Comparison of ENCODE assay signal across 8 cellular contexts in genomic region chr7:151342811-151343210, GRCh38. TPM values are rescaled to one million over a fixed set of nuclear protein-coding genes. Genes with fewer than 3 reads are reported as not detected.
DNase-seq lines count a peak whose midpoint lies in the region; ATAC-seq and TF ChIP-seq lines count a peak whose summit lies in the region.

No MANE protein-coding gene starts in this region.

- H3K4me3 ChIP-seq in WERI-Rb-1 (ENCODE audit: low read depth, low read length), result peak overlapping the region; percentile 96
- H3K4me3 ChIP-seq in iPS-18a (ENCODE audit: low read length), result peak overlapping the region; percentile 93
- H3K4me3 ChIP-seq in suprapubic skin, result peak overlapping the region; percentile 92

- CTCF ChIA-PET in HEK293T (lab: Yijun Ruan, JAX), result interaction anchor here (0.6 to 0.8 kb wide), 3 partner anchors 9 to 27 kb away, joined by 3 to 5 read pairs (median 4); no protein-coding TSS in a partner anchor

- intact Hi-C loops in activated CD4-positive, alpha-beta T cell treated with anti-CD3 and anti-CD28 coated beads, Interleukin-2, amount 10 ng/mL, durations not matched to agents 24 days and 14 days (cut with micrococcal nuclease), result loop anchor here (1.0 to 10.0 kb wide), 3 partner anchors 7 to 588 kb away; no protein-coding TSS in a partner anchor

- H3K4me3 Mint-ChIP-seq in activated CD4-positive, alpha-beta T cell treated with anti-CD3 and anti-CD28 coated beads, Interleukin-2, amount 10 ng/mL, durations not matched to agents 24 days and 14 days, result peak overlapping the region; percentile 85

- TF ChIP-seq CTCF in WERI-Rb-1 (IDR thresholded peaks at IDR 0.05; ENCODE audit: low read depth, low read length), result no peak
- no peak for TF ChIP-seq CTCF in suprapubic skin (IDR thresholded peaks at IDR 0.05)

- no peak for TF ChIP-seq POLR2A in suprapubic skin (IDR thresholded peaks at IDR 0.05)

- H3K27ac ChIP-seq in WERI-Rb-1, result no peak overlapping the region
- no peak overlapping the region for H3K27ac ChIP-seq in iPS-18a (ENCODE audit: low read length)
- H3K27ac ChIP-seq in suprapubic skin, result no peak overlapping the region

- H3K4me1 ChIP-seq in iPS-18a (ENCODE audit: control insufficient read depth, low read depth, low read length), result peaks cover 3% of the 10 kb centered on the region
- peaks cover 17% of the 10 kb centered on the region for H3K4me1 ChIP-seq in suprapubic skin

- peak overlapping the region; percentile 82 for H3K27ac Mint-ChIP-seq in activated CD4-positive, alpha-beta T cell treated with anti-CD3 and anti-CD28 coated beads, Interleukin-2, amount 10 ng/mL, durations not matched to agents 24 days and 14 days

- peaks cover 17% of the 10 kb centered on the region for H3K36me3 Mint-ChIP-seq in activated CD4-positive, alpha-beta T cell treated with anti-CD3 and anti-CD28 coated beads, Interleukin-2, amount 10 ng/mL, durations not matched to agents 24 days and 14 days (ENCODE audit: low read depth)

- ATAC-seq in HG03045 (IDR thresholded peaks at IDR 0.05; ENCODE audit: unreplicated experiment) (no peak), HG02973 (IDR thresholded peaks at IDR 0.05; ENCODE audit: unreplicated experiment) (no peak)

- no peaks in the 10 kb centered on the region for H3K27me3 Mint-ChIP-seq in activated CD4-positive, alpha-beta T cell treated with anti-CD3 and anti-CD28 coated beads, Interleukin-2, amount 10 ng/mL, durations not matched to agents 24 days and 14 days

- H3K36me3 ChIP-seq in WERI-Rb-1 (peaks cover 32% of the 10 kb centered on the region), iPS-18a (ENCODE audit: control insufficient read depth, low read depth, low read length) (peaks cover 17% of the 10 kb centered on the region), suprapubic skin (peaks cover 20% of the 10 kb centered on the region)

- TF ChIP-seq EP300 in suprapubic skin (IDR thresholded peaks at IDR 0.05), result no peak

- peaks cover 23% of the 10 kb centered on the region for H3K4me1 Mint-ChIP-seq in activated CD4-positive, alpha-beta T cell treated with anti-CD3 and anti-CD28 coated beads, Interleukin-2, amount 10 ng/mL, durations not matched to agents 24 days and 14 days

- POLR2A ChIA-PET in HEK293T (lab: Yijun Ruan, JAX), result interaction anchor here (1.4 kb wide), 1 partner anchor 66 kb away, joined by 3 read pairs; no protein-coding TSS in a partner anchor

- no peaks in the 10 kb centered on the region for H3K27me3 ChIP-seq in WERI-Rb-1 (ENCODE audit: insufficient read depth, low read depth, severe bottlenecking)
- H3K27me3 ChIP-seq in iPS-18a (ENCODE audit: control insufficient read depth, insufficient read depth, low read length), result no peaks in the 10 kb centered on the region
- H3K27me3 ChIP-seq in suprapubic skin, result no peaks in the 10 kb centered on the region

- H3K9ac ChIP-seq in iPS-18a (ENCODE audit: low read length), result no peak overlapping the region

- H3K9me3 ChIP-seq in WERI-Rb-1 (ENCODE audit: severe bottlenecking) (no peaks in the 10 kb centered on the region), iPS-18a (ENCODE audit: control insufficient read depth, low read depth, low read length) (no peaks in the 10 kb centered on the region), suprapubic skin (no peaks in the 10 kb centered on the region)

- peaks cover 5% of the 10 kb centered on the region for H3K9me3 Mint-ChIP-seq in activated CD4-positive, alpha-beta T cell treated with anti-CD3 and anti-CD28 coated beads, Interleukin-2, amount 10 ng/mL, durations not matched to agents 24 days and 14 days

- DNase-seq in activated CD4-positive, alpha-beta T cell treated with anti-CD3 and anti-CD28 coated beads, Interleukin-2, amount 10 ng/mL, durations not matched to agents 24 days and 14 days, result peak; percentile 65
- no peak for DNase-seq in activated CD4-positive, alpha-beta T cell treated with anti-CD3 and anti-CD28 coated beads for 48 hours
- DNase-seq in WERI-Rb-1 (no peak), suprapubic skin (ENCODE audit: low spot score in 2 of 2) (no peak), HEK293T (ENCODE audit: extremely low spot score) (no peak)

- 45% methylated on average over 8 of the region's 8 CpGs for WGBS in suprapubic skin

TF ChIP-seq in HEK293T, 16 proteins besides CTCF, POLR2A, EP300 and RAD21:
- TF ChIP-seq PKNOX1 (IDR thresholded peaks at IDR 0.05), result no peak
- no peak for TF ChIP-seq LEF1 (IDR thresholded peaks at IDR 0.05; ENCODE audit: borderline replicate concordance)
- TF ChIP-seq NFRKB (IDR thresholded peaks at IDR 0.05), result no peak
- no peak for TF ChIP-seq ELF4 (IDR thresholded peaks at IDR 0.05)
- no peak for TF ChIP-seq L3MBTL2 (conservative IDR thresholded peaks at IDR 0.05)
- no peak for TF ChIP-seq FOXK2 (IDR thresholded peaks at IDR 0.05)
- no peak for TF ChIP-seq ZNF384 (IDR thresholded peaks at IDR 0.05)

RNA-seq across cellular contexts. Expression of gene NUB1, which starts 1.2 kb away (rescaled TPM):
- total RNA-seq in activated CD4-positive, alpha-beta T cell treated with anti-CD3 and anti-CD28 coated beads, Interleukin-2, amount 10 ng/mL, durations not matched to agents 24 days and 14 days, result 36.5 and 40.4 TPM in 2 replicates
- total RNA-seq in suprapubic skin, result 10 to 100 TPM; 39.3 to 70.8 (median 41.7) TPM
